9 cellular contexts compared by ENCODE assay signal in the genomic region with DNA sequence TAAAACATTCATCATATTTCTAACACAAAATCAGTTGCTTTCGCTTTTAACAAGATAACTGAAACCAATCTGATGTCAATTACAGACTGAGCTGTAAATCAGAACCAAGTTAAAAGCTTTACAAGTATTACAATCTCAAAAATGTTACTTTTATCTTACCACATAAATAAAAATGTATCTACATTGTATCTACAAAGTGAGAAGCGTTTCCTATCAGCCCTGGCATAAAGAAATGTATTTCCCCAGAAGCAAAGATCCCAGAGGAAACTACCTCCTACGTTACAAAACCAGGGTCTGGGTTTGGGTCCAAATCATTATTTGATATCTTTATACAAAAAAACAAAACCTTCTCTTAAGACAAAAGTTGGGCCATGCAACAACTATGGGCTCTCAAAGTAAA. TPM values are rescaled to one million over a fixed set of nuclear protein-coding genes. Genes with fewer than 3 reads are reported as not detected.
DNase-seq lines count a peak whose midpoint lies in the region; ATAC-seq, FAIRE-seq and TF ChIP-seq lines count a peak whose summit lies in the region.
"Had no signal": no experiment of that assay in that cellular context is flagged by ENCODE, and none has a peak within 500 bp of the region (broad histone marks: within the 10 kb centered on the region; RNA-seq: fewer than 3 reads in every experiment).

No MANE protein-coding gene starts in this region.

- peak overlapping the region; percentile 87 for H3K4me3 Mint-ChIP-seq in activated naive CD8-positive, alpha-beta T cell treated with anti-CD3 and anti-CD28 coated beads, Interleukin-2, amount 50 U/mL, for 24 hours
- H3K4me3 Mint-ChIP-seq in stimulated activated naive CD8-positive, alpha-beta T cell treated with anti-CD3 and anti-CD28 coated beads, Interleukin-15, amount 100 ng/mL, for 72 hours = peak overlapping the region; percentile 90 to 92

- TF ChIP-seq CTCF in IMR-90 (conservative IDR thresholded peaks at IDR 0.05; ENCODE audit: low read depth, low read length) = no peak
- TF ChIP-seq CTCF in keratinocyte (optimal IDR thresholded peaks at IDR 0.05 in 1 of 3, IDR thresholded peaks at IDR 0.05 in 1 of 3, conservative IDR thresholded peaks at IDR 0.05 in 1 of 3; ENCODE audit: extremely low read depth in 1 of 3, insufficient read depth in 2 of 3, low read length in 3 of 3) = no peak
- no peak for TF ChIP-seq CTCF in GM10248 (IDR thresholded peaks at IDR 0.05; ENCODE audit: control extremely low read depth, extremely low read depth, low read depth, missing control alignments)

- TF ChIP-seq POLR2A in IMR-90 (IDR thresholded peaks at IDR 0.05; ENCODE audit: low read depth, low read length) = no peak

- no peak overlapping the region for H4K5ac ChIP-seq in IMR-90 (ENCODE audit: low read depth, low read length)

- H4K20me1 ChIP-seq in IMR-90 (ENCODE audit: insufficient read depth, low read length) (peaks cover 36% of the 10 kb centered on the region), keratinocyte (ENCODE audit: control insufficient read depth, extremely low read depth, insufficient read depth, low read length) (peaks cover 10% of the 10 kb centered on the region)

- no peak overlapping the region for H2BK15ac ChIP-seq in IMR-90 (ENCODE audit: low read depth, low read length)

- H3K27me3 Mint-ChIP-seq in activated naive CD8-positive, alpha-beta T cell treated with anti-CD3 and anti-CD28 coated beads, Interleukin-2, amount 50 U/mL, for 24 hours = no peaks in the 10 kb centered on the region
- H3K27me3 Mint-ChIP-seq in stimulated activated naive CD8-positive, alpha-beta T cell treated with anti-CD3 and anti-CD28 coated beads, Interleukin-15, amount 100 ng/mL, for 72 hours = no peaks in the 10 kb centered on the region

- peak overlapping the region; percentile 77; the same call in 1 of the 2 replicates for H3K4ac ChIP-seq in IMR-90 (ENCODE audit: low read depth, low read length)

- no TSS peak for BruUV-seq in IMR-90 (replicated peaks; lab: Mats Ljungman, UMichigan)

- H3K4me1 ChIP-seq in IMR-90 (ENCODE audit: control insufficient read depth, insufficient read depth, low read length) = peaks cover 11% of the 10 kb centered on the region
- H3K4me1 ChIP-seq in keratinocyte (ENCODE audit: control insufficient read depth, extremely low read depth, insufficient read depth, low read length) = peaks cover 51% of the 10 kb centered on the region

- no peak overlapping the region for H3K27ac Mint-ChIP-seq in activated naive CD8-positive, alpha-beta T cell treated with anti-CD3 and anti-CD28 coated beads, Interleukin-2, amount 50 U/mL, for 24 hours
- no peak overlapping the region for H3K27ac Mint-ChIP-seq in stimulated activated naive CD8-positive, alpha-beta T cell treated with anti-CD3 and anti-CD28 coated beads, Interleukin-15, amount 100 ng/mL, for 72 hours

- H2AK5ac ChIP-seq in IMR-90 (ENCODE audit: low read depth, low read length) = no peak overlapping the region

- CTCF ChIA-PET in IMR-90 (lab: Yijun Ruan, JAX) = no interaction called here
- CTCF ChIA-PET in GM10248 (lab: Yijun Ruan, JAX) = interaction anchor here (0.9 to 2.0 kb wide), 2 partner anchors 11 to 21 kb away, joined by 3 to 5 read pairs; no protein-coding TSS in a partner anchor

- peak overlapping the region; percentile 89; the same call in 1 of the 2 replicates for H3K56ac ChIP-seq in IMR-90 (ENCODE audit: extremely low read depth, insufficient read depth, low read length)

- H3K27me3 ChIP-seq in IMR-90 (ENCODE audit: control insufficient read depth, insufficient read depth, low read length) (no peaks in the 10 kb centered on the region), keratinocyte (ENCODE audit: control insufficient read depth, extremely low read depth, insufficient read depth, low read length) (no peaks in the 10 kb centered on the region)

- H3K9me3 Mint-ChIP-seq in activated naive CD8-positive, alpha-beta T cell treated with anti-CD3 and anti-CD28 coated beads, Interleukin-2, amount 50 U/mL, for 24 hours = no peaks in the 10 kb centered on the region
- no peaks in the 10 kb centered on the region for H3K9me3 Mint-ChIP-seq in stimulated activated naive CD8-positive, alpha-beta T cell treated with anti-CD3 and anti-CD28 coated beads, Interleukin-15, amount 100 ng/mL, for 72 hours

- peak overlapping the region; percentile 84 to 92; a peak in 2 of 4 replicates for H4K8ac ChIP-seq in IMR-90 (ENCODE audit: low read depth in 2 of 2, low read length in 2 of 2)

- H3K9me1 ChIP-seq in IMR-90 (ENCODE audit: insufficient read depth, low read length) (peaks cover 3% of the 10 kb centered on the region), keratinocyte (ENCODE audit: control insufficient read depth, extremely low read depth, insufficient read depth, low read length) (no peaks in the 10 kb centered on the region)

- ATAC-seq in IMR-90 (ENCODE audit: low read depth) = no peak
- ATAC-seq in activated naive CD8-positive, alpha-beta T cell treated with anti-CD3 and anti-CD28 coated beads, Interleukin-2, amount 50 U/mL, for 24 hours = no peak
- ATAC-seq in stimulated activated naive CD8-positive, alpha-beta T cell treated with anti-CD3 and anti-CD28 coated beads, Interleukin-15, amount 100 ng/mL, for 72 hours = no peak
- no peak for ATAC-seq in HG03469 (IDR thresholded peaks at IDR 0.05; ENCODE audit: unreplicated experiment)

- dilution Hi-C loops in IMR-90 (cut with HindIII; ENCODE audit: low sequenced_read_pairs, unreplicated experiment) = no loop called here
- dilution Hi-C loops in keratinocyte (cut with MboI; ENCODE audit: extremely low pct_ligation_motif_present, low sequenced_read_pairs) = no loop called here

- peak overlapping the region; percentile 82; the same call in 1 of the 2 replicates for H2BK120ac ChIP-seq in IMR-90 (ENCODE audit: low read depth, low read length)

- peak overlapping the region; percentile 63; the same call in 1 of the 2 replicates for H3K18ac ChIP-seq in IMR-90 (ENCODE audit: low read depth, low read length)

- peak overlapping the region; percentile 72; the same call in 1 of the 2 replicates for H3K4me2 ChIP-seq in IMR-90 (ENCODE audit: low read depth, low read length)
- peak overlapping the region; percentile 98 for H3K4me2 ChIP-seq in keratinocyte (ENCODE audit: control insufficient read depth, extremely low read depth, insufficient read depth, low read depth, low read length)

- peaks cover 8 to 42% of the 10 kb centered on the region in 2 experiments; a peak in 3 of 4 replicates for H3K79me1 ChIP-seq in IMR-90 (ENCODE audit: low read depth in 1 of 2, low read length in 2 of 2)

- in situ Hi-C loops in IMR-90 (cut with MboI; ENCODE audit: low sequenced_read_pairs) = no loop called here

- no peak overlapping the region for H2AK9ac ChIP-seq in IMR-90 (replicated peaks; ENCODE audit: low read depth, low read length, poor library complexity)

- POLR2A ChIA-PET in IMR-90 (lab: Charles Lee; ENCODE audit: unreplicated experiment) (no interaction called here), GM10248 (lab: Yijun Ruan, JAX) (interaction anchor here (0.6 kb wide), 1 partner anchor 68 kb away, joined by 3 read pairs; no protein-coding TSS in a partner anchor)

- H3K9ac ChIP-seq in IMR-90 (ENCODE audit: low read depth, low read length) = peak overlapping the region; percentile 83
- H3K9ac ChIP-seq in keratinocyte (ENCODE audit: control insufficient read depth, extremely low read depth, insufficient read depth, low read length) = peak overlapping the region; percentile 90

- H2BK20ac ChIP-seq in IMR-90 (ENCODE audit: low read depth, low read length) = no peak overlapping the region

- H3K27ac ChIP-seq in IMR-90 (ENCODE audit: insufficient read depth, low read length) = 0 out of 2 replicates have a peak overlapping the region, but pooled peaks have one; percentile 10
- peak overlapping the region; percentile 90 for H3K27ac ChIP-seq in keratinocyte (ENCODE audit: control insufficient read depth, insufficient read depth, low read length)

- H3K14ac ChIP-seq in IMR-90 (replicated peaks; ENCODE audit: low read depth, low read length) = no peak overlapping the region; the same call in 1 of the 2 replicates

- no peak overlapping the region for H4K91ac ChIP-seq in IMR-90 (ENCODE audit: insufficient read depth, low read depth, low read length)

- H2BK5ac ChIP-seq in IMR-90 (ENCODE audit: low read depth, low read length, poor library complexity, severe bottlenecking) = peak overlapping the region; percentile 68

- H3K4me3 ChIP-seq in IMR-90 (ENCODE audit: insufficient read depth, low read depth, low read length) = peak overlapping the region; percentile 48; the same call in 1 of the 2 replicates
- peak overlapping the region; percentile 59 to 81 (median 75) for H3K4me3 ChIP-seq in keratinocyte (ENCODE audit: control insufficient read depth in 2 of 3, extremely low read depth in 1 of 3, insufficient read depth in 2 of 3, low read depth in 1 of 3, low read length in 3 of 3)

- peak overlapping the region; percentile 93; the same call in 1 of the 2 replicates for H3K23ac ChIP-seq in IMR-90 (ENCODE audit: low read depth, low read length)

- H3K36me3 ChIP-seq in IMR-90 (ENCODE audit: control insufficient read depth, insufficient read depth, low read length) (no peaks in the 10 kb centered on the region), keratinocyte (ENCODE audit: control insufficient read depth in 2 of 2, extremely low read depth in 1 of 2, insufficient read depth in 2 of 2, low read length in 2 of 2) (peaks cover 0 to 6% of the 10 kb centered on the region in 2 experiments)

- no peak for DNase-seq in IMR-90
- DNase-seq in activated naive CD8-positive, alpha-beta T cell treated with anti-CD3 and anti-CD28 coated beads, Interleukin-2, amount 50 U/mL, for 24 hours = no peak
- DNase-seq in keratinocyte (ENCODE audit: low read depth, low spot score) = no peak
- no peak for DNase-seq in stimulated activated naive CD8-positive, alpha-beta T cell treated with anti-CD3 and anti-CD28 coated beads, Interleukin-15, amount 100 ng/mL, for 72 hours
- DNase-seq in cerebellar cortex (ENCODE audit: low spot score) = no peak
- no peak for DNase-seq in CD1c-positive myeloid dendritic cell (ENCODE audit: extremely low spot score)
- DNase-seq in GM10248 (ENCODE audit: extremely low spot score) = no peak
- DNase-seq: NCI-H2029 treated with DMSO at 0.1 percent for 48 hours had no signal

- WGBS in IMR-90 (ENCODE audit: extremely low coverage in 2 of 2, insufficient read length in 1 of 2), 2 experiments = 60 to 100% methylated on average over 1 of the region's 3 CpGs

- H3K9me3 ChIP-seq in IMR-90 (ENCODE audit: control insufficient read depth, insufficient read depth, low read length) = no peaks in the 10 kb centered on the region
- H3K9me3 ChIP-seq in keratinocyte (ENCODE audit: control insufficient read depth, low read depth, low read length) = no peaks in the 10 kb centered on the region

- no peak for FAIRE-seq in keratinocyte (lab: Jason Lieb, UNC)

- peaks cover 4% of the 10 kb centered on the region for H3K36me3 Mint-ChIP-seq in activated naive CD8-positive, alpha-beta T cell treated with anti-CD3 and anti-CD28 coated beads, Interleukin-2, amount 50 U/mL, for 24 hours (ENCODE audit: low read depth)

- TF ChIP-seq RAD21 in IMR-90 (IDR thresholded peaks at IDR 0.05; ENCODE audit: low read length) = no peak

- peaks cover 57% of the 10 kb centered on the region for H3K4me1 Mint-ChIP-seq in activated naive CD8-positive, alpha-beta T cell treated with anti-CD3 and anti-CD28 coated beads, Interleukin-2, amount 50 U/mL, for 24 hours
- H3K4me1 Mint-ChIP-seq in stimulated activated naive CD8-positive, alpha-beta T cell treated with anti-CD3 and anti-CD28 coated beads, Interleukin-15, amount 100 ng/mL, for 72 hours = peaks cover 61% of the 10 kb centered on the region

- H3K79me2 ChIP-seq in keratinocyte (ENCODE audit: control insufficient read depth, insufficient read depth, low read length) = peaks cover 59% of the 10 kb centered on the region

- H2AFZ ChIP-seq in IMR-90 (replicated peaks; ENCODE audit: low read length, poor library complexity) (no peak overlapping the region), keratinocyte (ENCODE audit: control insufficient read depth, low read length) (no peak overlapping the region)

- intact Hi-C loops in IMR-90 (cut with micrococcal nuclease) = loop anchor here (5.0 kb wide), 1 partner anchor 186 kb away; a partner anchor contains a TSS

RNA-seq across cellular contexts. Expression of a gene that starts 2.6 kb away (rescaled TPM):
- total RNA-seq in IMR-90 (2012; rRNA removed) = 20.3 and 21.7 TPM in 2 replicates
- 13.3 and 13.4 TPM in 2 replicates for polyA plus RNA-seq in IMR-90 (2012; rRNA removed)
- 6.4 and 8.0 TPM in 2 replicates for polyA plus RNA-seq in IMR-90 (2012; cell fraction: cytosol; rRNA removed)
- polyA plus RNA-seq in IMR-90 (2012; cell fraction: nucleus; rRNA removed; ENCODE audit: low replicate concordance) = 24.1 and 44.4 TPM in 2 replicates
- 20.7 to 32.3 TPM (median 22.2 TPM) in 3 replicates for polyA plus RNA-seq in keratinocyte
- 47.9 TPM for polyA plus RNA-seq in keratinocyte (2011; ENCODE audit: low read depth)
- polyA plus RNA-seq in keratinocyte (2011; cell fraction: cytosol; rRNA removed) = 20.3 and 25.4 TPM in 2 replicates
- 50.8 and 56.0 TPM in 2 replicates for polyA plus RNA-seq in keratinocyte (2011; cell fraction: nucleus; rRNA removed)
- polyA plus RNA-seq in keratinocyte (2012; ENCODE audit: low replicate concordance) = 26.2 and 27.9 TPM in 2 replicates
- polyA minus RNA-seq in keratinocyte = 20.0 to 37.9 TPM (median 28.4 TPM) in 3 replicates
- 15.5 TPM for polyA minus RNA-seq in keratinocyte (2011; cell fraction: cytosol; rRNA and poly(A)+ RNA removed)
- polyA minus RNA-seq in keratinocyte (2011; cell fraction: nucleus; rRNA and poly(A)+ RNA removed) = 26.2 and 54.6 TPM in 2 replicates
